ENCODE assay signal across 8 cellular contexts in the genomic region with DNA sequence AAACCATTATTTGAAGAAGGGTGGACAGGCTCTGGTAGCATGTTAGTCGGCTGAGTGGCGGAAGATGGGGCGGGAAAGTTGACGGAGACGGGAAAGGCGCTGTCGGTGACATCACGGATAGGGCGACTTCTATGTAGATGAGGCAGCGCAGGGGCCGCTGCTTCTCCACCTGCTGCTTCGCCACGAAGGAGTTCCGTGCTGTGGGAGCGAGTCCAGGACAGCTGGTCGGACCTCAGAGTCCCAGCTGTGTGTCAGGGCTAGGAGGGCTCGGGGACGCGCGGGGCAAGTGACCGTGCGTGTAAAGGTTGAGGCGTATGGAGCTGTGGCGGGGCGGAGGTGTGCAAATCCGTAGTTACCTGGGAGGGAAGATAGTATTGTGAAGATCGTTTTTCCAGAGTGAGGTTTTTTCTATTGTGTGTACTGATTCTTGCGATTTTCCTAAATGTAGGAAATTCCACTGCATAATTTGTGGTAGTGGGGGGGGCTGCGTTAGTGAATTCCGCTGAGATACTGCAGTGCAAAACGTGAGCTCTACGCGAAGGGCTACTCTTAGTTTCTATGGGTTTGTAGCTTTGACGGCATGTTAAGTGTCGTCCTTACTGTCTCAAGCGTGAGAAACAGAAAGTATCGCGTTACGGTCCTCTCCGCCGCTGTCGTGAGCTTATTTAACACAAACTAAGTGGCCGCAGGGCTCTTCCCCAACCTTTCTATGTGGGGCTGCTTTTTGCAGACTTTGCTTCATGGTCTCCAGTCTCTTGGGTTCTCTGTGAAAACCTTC.
DNase-seq lines count a peak whose midpoint lies in the region; ATAC-seq and TF ChIP-seq lines count a peak whose summit lies in the region.

No MANE protein-coding gene starts in this region.

- no peak for TF ChIP-seq CTCF in GM10266 (IDR thresholded peaks at IDR 0.05; ENCODE audit: control insufficient read depth, insufficient read depth, low read depth, missing control alignments)

- DNase-seq in GM10266 (ENCODE audit: extremely low spot score): peak; percentile 79
- peak; percentile 80 for DNase-seq in NCI-H510A treated with DMSO at 0.1 percent for 48 hours (lab: John Stamatoyannopoulos, UW)
- DNase-seq in activated CD8-positive, alpha-beta memory T cell treated with anti-CD3 and anti-CD28 coated beads, Interleukin-2, amount 50 U/mL, for 4 hours: peak; percentile 52
- DNase-seq in epidermal melanocyte (ENCODE audit: insufficient read length, low spot score): peak; percentile 32
- DNase-seq in mucosa of gallbladder (ENCODE audit: low spot score): peak; percentile 13
- peak; percentile 22 to 26 for DNase-seq in stimulated activated CD8-positive, alpha-beta memory T cell treated with anti-CD3 and anti-CD28 coated beads, Interleukin-7, amount 100 ng/mL, for 1 hour (ENCODE audit: low read depth in 2 of 2)
- no peak for DNase-seq in UCSD-AML1 (lab: John Stamatoyannopoulos, UW; ENCODE audit: unreplicated experiment)

- peak; percentile 72 for ATAC-seq in HG02678 (IDR thresholded peaks at IDR 0.05; ENCODE audit: unreplicated experiment)
